9 cellular contexts compared by ENCODE assay signal in genomic region chr17:76528528-76529223, GRCh38. TPM values are rescaled to one million over a fixed set of nuclear protein-coding genes. Genes with fewer than 3 reads are reported as not detected.
A peak's percentile ranks its signal among the peaks of the same experiment; 100 is the strongest.
DNase-seq lines count a peak whose midpoint lies in the region; ATAC-seq and TF ChIP-seq lines count a peak whose summit lies in the region.
"Had no signal": no experiment of that assay in that cellular context is flagged by ENCODE, and none has a peak within 500 bp of the region (broad histone marks: within the 10 kb centered on the region; RNA-seq: fewer than 3 reads in every experiment).

No MANE protein-coding gene starts in this region.

- no peak for ATAC-seq in CD8-positive, alpha-beta T cell
- ATAC-seq in GM21528 (IDR thresholded peaks at IDR 0.05; ENCODE audit: low FRiP score, unreplicated experiment), result no peak

- peak overlapping the region; percentile 67 for H3K4me3 ChIP-seq in CD8-positive, alpha-beta T cell (ENCODE audit: low read depth, low read length)
- H3K4me3 ChIP-seq in SU-DHL-6 (ENCODE audit: insufficient read depth, low read length, poor library complexity, severe bottlenecking), result peak overlapping the region; percentile 32
- H3K4me3 ChIP-seq in prostate gland, result peak overlapping the region in 1 of 2 donors; percentile 2

- H3K4me1 ChIP-seq in CD8-positive, alpha-beta T cell (ENCODE audit: insufficient read depth, low read length), result peaks cover 46% of the 10 kb centered on the region
- H3K4me1 ChIP-seq in prostate gland (replicated peaks), result peaks cover 23% of the 10 kb centered on the region

- no peak for DNase-seq in CD8-positive, alpha-beta T cell
- peak; percentile 46 for DNase-seq in fibroblast of peridontal ligament (ENCODE audit: extremely low read depth)
- DNase-seq in prostate gland (ENCODE audit: low spot score), result no peak
- no peak for DNase-seq in KBM-7
- no peak for DNase-seq in endothelial cell (ENCODE audit: low spot score)
- no peak for DNase-seq in RPMI8226

- in situ Hi-C loops in KBM-7 (cut with MboI; ENCODE audit: low pct_unique_long_range_greater_than_20kb, low sequenced_read_pairs), result no loop called here

- CTCF ChIA-PET in CD8-positive, alpha-beta T cell (lab: Charles Lee), result interaction anchor here (0.7 to 3.4 kb wide), 11 partner anchors 8 to 153 kb away, joined by 3 to 19 read pairs (median 5); partner anchors contain the start of gene PRCD

- H4K20me1 ChIP-seq in SU-DHL-6 (ENCODE audit: low read depth, low read length), result no peaks in the 10 kb centered on the region

- 61% methylated on average over 31 of the region's 31 CpGs for WGBS in prostate gland

- H3K9me3 Mint-ChIP-seq in CD8-positive, alpha-beta T cell, result no peaks in the 10 kb centered on the region
- no peaks in the 10 kb centered on the region for H3K9me3 Mint-ChIP-seq in endothelial cell (ENCODE audit: unreplicated experiment)

- TF ChIP-seq CTCF in CD8-positive, alpha-beta T cell (IDR thresholded peaks at IDR 0.05), result no peak
- TF ChIP-seq CTCF in SU-DHL-6 (IDR thresholded peaks at IDR 0.05; ENCODE audit: insufficient read depth, low read length, poor library complexity, severe bottlenecking) (peak; percentile 28), prostate gland (IDR thresholded peaks at IDR 0.05) (no peak), endothelial cell (IDR thresholded peaks at IDR 0.05; ENCODE audit: unreplicated experiment) (no peak)

- no peaks in the 10 kb centered on the region for H3F3A ChIP-seq in SU-DHL-6 (ENCODE audit: insufficient read depth)

- H3K79me2 ChIP-seq in SU-DHL-6 (ENCODE audit: insufficient read depth, low read length), result no peaks in the 10 kb centered on the region

- H3K4me2 ChIP-seq in SU-DHL-6 (ENCODE audit: low read depth, low read length, poor library complexity, severe bottlenecking), result peak overlapping the region; percentile 64

- no peaks in the 10 kb centered on the region for H3K27me3 Mint-ChIP-seq in CD8-positive, alpha-beta T cell (ENCODE audit: low read depth)
- H3K27me3 Mint-ChIP-seq in endothelial cell (ENCODE audit: unreplicated experiment), result peaks cover 8% of the 10 kb centered on the region

- H3K27ac ChIP-seq in CD8-positive, alpha-beta T cell (ENCODE audit: low read depth, low read length), result peak overlapping the region; percentile 72
- H3K27ac ChIP-seq in SU-DHL-6 (ENCODE audit: low read depth, low read length) (peak overlapping the region; percentile 56), prostate gland (peak overlapping the region; percentile 67 to 76)
- H3K27ac ChIP-seq: HL-60 had no signal

- TF ChIP-seq POLR2A in prostate gland (IDR thresholded peaks at IDR 0.05), result no peak

- peak overlapping the region; percentile 92 for H2AFZ ChIP-seq in SU-DHL-6 (ENCODE audit: low read depth, low read length, severe bottlenecking)

- H3K4me3 Mint-ChIP-seq in CD8-positive, alpha-beta T cell, result peak overlapping the region; percentile 73
- H3K4me3 Mint-ChIP-seq in endothelial cell (ENCODE audit: unreplicated experiment), result no peak overlapping the region

- intact Hi-C loops in CD8-positive, alpha-beta T cell (cut with DNase I, micrococcal nuclease), result loop anchor here (1.0 to 2.0 kb wide), 2 partner anchors 19 to 24 kb away; no protein-coding TSS in a partner anchor
- intact Hi-C loops in prostate gland (cut with DNase I), result loop anchor here (5.0 kb wide), 1 partner anchor 89 kb away; no protein-coding TSS in a partner anchor

- H3K9me2 ChIP-seq in SU-DHL-6 (replicated peaks; ENCODE audit: insufficient read depth, low read length), result no peaks in the 10 kb centered on the region

- H3K27ac Mint-ChIP-seq in CD8-positive, alpha-beta T cell, result peak overlapping the region; percentile 90
- H3K27ac Mint-ChIP-seq in endothelial cell (ENCODE audit: unreplicated experiment), result no peak overlapping the region

- H3K36me3 Mint-ChIP-seq in CD8-positive, alpha-beta T cell, result no peaks in the 10 kb centered on the region
- H3K36me3 Mint-ChIP-seq in endothelial cell (ENCODE audit: low read depth, unreplicated experiment), result no peaks in the 10 kb centered on the region

- no peaks in the 10 kb centered on the region for H3K36me3 ChIP-seq in CD8-positive, alpha-beta T cell (ENCODE audit: insufficient read depth, low read length)
- no peaks in the 10 kb centered on the region for H3K36me3 ChIP-seq in SU-DHL-6 (ENCODE audit: low read length)
- H3K36me3 ChIP-seq in prostate gland, result no peaks in the 10 kb centered on the region

- POLR2A ChIA-PET in CD8-positive, alpha-beta T cell (lab: Charles Lee), result interaction anchor here (0.5 to 1.2 kb wide), 5 partner anchors 18 to 267 kb away, joined by 3 to 4 read pairs (median 3); partner anchors contain the start of gene RHBDF2

- H3K9me3 ChIP-seq in CD8-positive, alpha-beta T cell (ENCODE audit: low read length), result no peaks in the 10 kb centered on the region
- H3K9me3 ChIP-seq in SU-DHL-6 (ENCODE audit: insufficient read depth, low read length) (no peaks in the 10 kb centered on the region), prostate gland (no peaks in the 10 kb centered on the region)

- no peaks in the 10 kb centered on the region for H3K27me3 ChIP-seq in CD8-positive, alpha-beta T cell (ENCODE audit: insufficient read depth, low read length)
- H3K27me3 ChIP-seq in SU-DHL-6 (ENCODE audit: low read length) (no peaks in the 10 kb centered on the region), prostate gland (replicated peaks; ENCODE audit: insufficient read depth) (no peaks in the 10 kb centered on the region)

- peaks cover 38% of the 10 kb centered on the region for H3K4me1 Mint-ChIP-seq in CD8-positive, alpha-beta T cell (ENCODE audit: low read depth)
- peaks cover 11% of the 10 kb centered on the region for H3K4me1 Mint-ChIP-seq in endothelial cell (ENCODE audit: unreplicated experiment)

- H3K9ac ChIP-seq in SU-DHL-6 (ENCODE audit: low read length), result peak overlapping the region; percentile 53

RNA-seq across cellular contexts. Expression of gene CYGB, which starts 8.8 kb away (rescaled TPM):
- total RNA-seq in CD8-positive, alpha-beta T cell, result under 1 TPM; 0.47 to 0.57 TPM
- total RNA-seq in prostate gland, result 10 to 100 TPM in 1 of 2 donors, 1 to 10 TPM in 1; 7.0 to 13.8 TPM
- 0.51 TPM for total RNA-seq in endothelial cell (ENCODE audit: unreplicated experiment)

RNA-seq across cellular contexts. Expression of gene PRCD, which starts 11.2 kb away (rescaled TPM):
- not detected for total RNA-seq in CD8-positive, alpha-beta T cell
- total RNA-seq in prostate gland, result under 1 TPM; 0.36 to 0.85 TPM
- 0.54 TPM for total RNA-seq in endothelial cell (ENCODE audit: unreplicated experiment)

RNA-seq across cellular contexts. Expression of gene RHBDF2, which starts 27.5 kb away (rescaled TPM):
- total RNA-seq in CD8-positive, alpha-beta T cell, result 10 to 100 TPM; 45.4 to 46.2 TPM
- 10 to 100 TPM; 29.9 to 31.1 TPM for total RNA-seq in prostate gland
- 39.3 TPM for total RNA-seq in endothelial cell (ENCODE audit: unreplicated experiment)

RNA-seq across cellular contexts. Expression of gene ST6GALNAC2, which starts 57.0 kb away (rescaled TPM):
- 1 to 10 TPM in 1 of 2 experiments, under 1 TPM in 1; 0.50 to 1.7 TPM for total RNA-seq in CD8-positive, alpha-beta T cell
- total RNA-seq in prostate gland, result 10 to 100 TPM; 21.0 to 23.1 TPM
- total RNA-seq in endothelial cell (ENCODE audit: unreplicated experiment), result 2.2 TPM
